Comparison of ENCODE assay signal across 1 cellular context in genomic region chr11:47924184-47924671, GRCh38.
TF ChIP-seq lines count a peak whose summit lies in the region.

No MANE protein-coding gene starts in this region.

TF ChIP-seq in K562, 482 proteins besides CTCF, POLR2A, EP300 and RAD21 (continued from another document):
- TF ChIP-seq RBM34 (IDR thresholded peaks at IDR 0.05; ENCODE audit: borderline replicate concordance, insufficient read depth, low read length) (no peak), ZC3H8 (IDR thresholded peaks at IDR 0.05) (no peak), HNRNPL (IDR thresholded peaks at IDR 0.05; ENCODE audit: low read depth, low read length) (no peak), BCL6 (CRISPR knock-in tag; IDR thresholded peaks at IDR 0.05) (no peak), MEIS2 (IDR thresholded peaks at IDR 0.05; ENCODE audit: partially characterized antibody) (peak; percentile 31), SMAD3 (CRISPR knock-in tag; conservative IDR thresholded peaks at IDR 0.05) (no peak), ZNF316 (IDR thresholded peaks at IDR 0.05) (no peak), NCOA2 (IDR thresholded peaks at IDR 0.05; ENCODE audit: partially characterized antibody in 2 of 2) (no peak), FOXK2 (conservative IDR thresholded peaks at IDR 0.05 in 1 of 2, IDR thresholded peaks at IDR 0.05 in 1 of 2; ENCODE audit: low read depth in 2 of 2) (peak; percentile 25 to 58; a peak in 3 of 4 replicates), NRF1 (conservative IDR thresholded peaks at IDR 0.05 in 1 of 2, IDR thresholded peaks at IDR 0.05 in 1 of 2) (0 out of 4 replicates have a peak, but pooled peaks of 1 of the 2 experiments have one; percentile 27), ZNF766 (CRISPR knock-in tag; conservative IDR thresholded peaks at IDR 0.05) (no peak), ZKSCAN3 (CRISPR knock-in tag; IDR thresholded peaks at IDR 0.05) (no peak), GATA2 (CRISPR knock-in tag; IDR thresholded peaks at IDR 0.05) (no peak), SMAD2 (IDR thresholded peaks at IDR 0.05; ENCODE audit: low read depth, low read length) (no peak), FOSL1 (tag; conservative IDR thresholded peaks at IDR 0.05) (peak; percentile 35; the same call in 1 of the 2 replicates), VEZF1 (CRISPR knock-in tag; IDR thresholded peaks at IDR 0.05) (peak; percentile 21; the same call in 1 of the 2 replicates), NR2C2 (CRISPR knock-in tag; IDR thresholded peaks at IDR 0.05) (no peak), NR2C2 (tag; IDR thresholded peaks at IDR 0.05) (peak; percentile 47), RNF2 (IDR thresholded peaks at IDR 0.05) (no peak), ZNF175 (CRISPR knock-in tag; IDR thresholded peaks at IDR 0.05; ENCODE audit: low read depth) (0 out of 2 replicates have a peak, but pooled peaks have one; percentile 39), NR3C1 (CRISPR knock-in tag; IDR thresholded peaks at IDR 0.05) (no peak), SETDB1 (IDR thresholded peaks at IDR 0.05; ENCODE audit: low read length) (no peak), E2F3 (CRISPR knock-in tag; IDR thresholded peaks at IDR 0.05) (no peak)
- TF ChIP-seq, protein P1, sequence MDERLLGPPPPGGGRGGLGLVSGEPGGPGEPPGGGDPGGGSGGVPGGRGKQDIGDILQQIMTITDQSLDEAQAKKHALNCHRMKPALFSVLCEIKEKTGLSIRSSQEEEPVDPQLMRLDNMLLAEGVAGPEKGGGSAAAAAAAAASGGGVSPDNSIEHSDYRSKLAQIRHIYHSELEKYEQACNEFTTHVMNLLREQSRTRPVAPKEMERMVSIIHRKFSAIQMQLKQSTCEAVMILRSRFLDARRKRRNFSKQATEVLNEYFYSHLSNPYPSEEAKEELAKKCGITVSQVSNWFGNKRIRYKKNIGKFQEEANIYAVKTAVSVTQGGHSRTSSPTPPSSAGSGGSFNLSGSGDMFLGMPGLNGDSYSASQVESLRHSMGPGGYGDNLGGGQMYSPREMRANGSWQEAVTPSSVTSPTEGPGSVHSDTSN (CRISPR knock-in tag; IDR thresholded peaks at IDR 0.05; ENCODE audit: low read depth), result no peak
- TF ChIP-seq, protein P1 (tag; conservative IDR thresholded peaks at IDR 0.05; ENCODE audit: low read depth), result peak; percentile 64; the same call in 1 of the 2 replicates
- TF ChIP-seq, protein P2, sequence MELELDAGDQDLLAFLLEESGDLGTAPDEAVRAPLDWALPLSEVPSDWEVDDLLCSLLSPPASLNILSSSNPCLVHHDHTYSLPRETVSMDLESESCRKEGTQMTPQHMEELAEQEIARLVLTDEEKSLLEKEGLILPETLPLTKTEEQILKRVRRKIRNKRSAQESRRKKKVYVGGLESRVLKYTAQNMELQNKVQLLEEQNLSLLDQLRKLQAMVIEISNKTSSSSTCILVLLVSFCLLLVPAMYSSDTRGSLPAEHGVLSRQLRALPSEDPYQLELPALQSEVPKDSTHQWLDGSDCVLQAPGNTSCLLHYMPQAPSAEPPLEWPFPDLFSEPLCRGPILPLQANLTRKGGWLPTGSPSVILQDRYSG (tag; conservative IDR thresholded peaks at IDR 0.05; ENCODE audit: low read depth), result 0 out of 2 replicates have a peak, but pooled peaks have one; percentile 38
- TF ChIP-seq, protein P3, sequence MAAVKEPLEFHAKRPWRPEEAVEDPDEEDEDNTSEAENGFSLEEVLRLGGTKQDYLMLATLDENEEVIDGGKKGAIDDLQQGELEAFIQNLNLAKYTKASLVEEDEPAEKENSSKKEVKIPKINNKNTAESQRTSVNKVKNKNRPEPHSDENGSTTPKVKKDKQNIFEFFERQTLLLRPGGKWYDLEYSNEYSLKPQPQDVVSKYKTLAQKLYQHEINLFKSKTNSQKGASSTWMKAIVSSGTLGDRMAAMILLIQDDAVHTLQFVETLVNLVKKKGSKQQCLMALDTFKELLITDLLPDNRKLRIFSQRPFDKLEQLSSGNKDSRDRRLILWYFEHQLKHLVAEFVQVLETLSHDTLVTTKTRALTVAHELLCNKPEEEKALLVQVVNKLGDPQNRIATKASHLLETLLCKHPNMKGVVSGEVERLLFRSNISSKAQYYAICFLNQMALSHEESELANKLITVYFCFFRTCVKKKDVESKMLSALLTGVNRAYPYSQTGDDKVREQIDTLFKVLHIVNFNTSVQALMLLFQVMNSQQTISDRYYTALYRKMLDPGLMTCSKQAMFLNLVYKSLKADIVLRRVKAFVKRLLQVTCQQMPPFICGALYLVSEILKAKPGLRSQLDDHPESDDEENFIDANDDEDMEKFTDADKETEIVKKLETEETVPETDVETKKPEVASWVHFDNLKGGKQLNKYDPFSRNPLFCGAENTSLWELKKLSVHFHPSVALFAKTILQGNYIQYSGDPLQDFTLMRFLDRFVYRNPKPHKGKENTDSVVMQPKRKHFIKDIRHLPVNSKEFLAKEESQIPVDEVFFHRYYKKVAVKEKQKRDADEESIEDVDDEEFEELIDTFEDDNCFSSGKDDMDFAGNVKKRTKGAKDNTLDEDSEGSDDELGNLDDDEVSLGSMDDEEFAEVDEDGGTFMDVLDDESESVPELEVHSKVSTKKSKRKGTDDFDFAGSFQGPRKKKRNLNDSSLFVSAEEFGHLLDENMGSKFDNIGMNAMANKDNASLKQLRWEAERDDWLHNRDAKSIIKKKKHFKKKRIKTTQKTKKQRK (IDR thresholded peaks at IDR 0.05; ENCODE audit: borderline replicate concordance, low read depth, low read length), result no peak
